ENCODE assay signal across 1 cellular context in the genomic region with DNA sequence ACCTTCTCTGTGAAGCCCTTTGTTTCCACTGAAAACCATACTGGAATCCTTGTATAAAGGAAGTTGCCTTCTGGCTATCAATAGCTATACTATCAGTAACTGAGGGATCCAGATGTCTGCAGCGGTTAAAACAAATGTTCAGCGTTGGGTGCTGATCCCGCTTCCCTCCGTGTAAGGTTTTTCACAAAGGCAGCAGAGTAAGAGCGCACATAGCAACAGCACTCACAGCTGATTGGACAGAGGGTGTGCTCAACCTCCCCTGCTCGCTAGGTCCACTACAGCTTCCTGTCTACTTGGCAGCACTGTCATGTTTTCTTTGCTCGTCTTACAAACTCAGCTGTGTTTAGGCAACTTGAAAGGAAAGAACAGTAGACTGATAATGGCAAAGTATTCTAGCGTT.
TF ChIP-seq lines count a peak whose summit lies in the region.

No MANE protein-coding gene starts in this region.

TF ChIP-seq in A549, 52 proteins besides CTCF, POLR2A, EP300 and RAD21 (continued from another document):
- TF ChIP-seq EHF (CRISPR knock-in tag; IDR thresholded peaks at IDR 0.05) = no peak
- TF ChIP-seq KDM1A (IDR thresholded peaks at IDR 0.05; ENCODE audit: low read depth) = no peak
- TF ChIP-seq CBX2 (IDR thresholded peaks at IDR 0.05; ENCODE audit: borderline replicate concordance, low read depth) = no peak
- no peak for TF ChIP-seq CBX8 (IDR thresholded peaks at IDR 0.05)
- TF ChIP-seq, protein P1, sequence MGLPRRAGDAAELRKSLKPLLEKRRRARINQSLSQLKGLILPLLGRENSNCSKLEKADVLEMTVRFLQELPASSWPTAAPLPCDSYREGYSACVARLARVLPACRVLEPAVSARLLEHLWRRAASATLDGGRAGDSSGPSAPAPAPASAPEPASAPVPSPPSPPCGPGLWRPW (IDR thresholded peaks at IDR 0.05) = no peak
- TF ChIP-seq, protein P2, sequence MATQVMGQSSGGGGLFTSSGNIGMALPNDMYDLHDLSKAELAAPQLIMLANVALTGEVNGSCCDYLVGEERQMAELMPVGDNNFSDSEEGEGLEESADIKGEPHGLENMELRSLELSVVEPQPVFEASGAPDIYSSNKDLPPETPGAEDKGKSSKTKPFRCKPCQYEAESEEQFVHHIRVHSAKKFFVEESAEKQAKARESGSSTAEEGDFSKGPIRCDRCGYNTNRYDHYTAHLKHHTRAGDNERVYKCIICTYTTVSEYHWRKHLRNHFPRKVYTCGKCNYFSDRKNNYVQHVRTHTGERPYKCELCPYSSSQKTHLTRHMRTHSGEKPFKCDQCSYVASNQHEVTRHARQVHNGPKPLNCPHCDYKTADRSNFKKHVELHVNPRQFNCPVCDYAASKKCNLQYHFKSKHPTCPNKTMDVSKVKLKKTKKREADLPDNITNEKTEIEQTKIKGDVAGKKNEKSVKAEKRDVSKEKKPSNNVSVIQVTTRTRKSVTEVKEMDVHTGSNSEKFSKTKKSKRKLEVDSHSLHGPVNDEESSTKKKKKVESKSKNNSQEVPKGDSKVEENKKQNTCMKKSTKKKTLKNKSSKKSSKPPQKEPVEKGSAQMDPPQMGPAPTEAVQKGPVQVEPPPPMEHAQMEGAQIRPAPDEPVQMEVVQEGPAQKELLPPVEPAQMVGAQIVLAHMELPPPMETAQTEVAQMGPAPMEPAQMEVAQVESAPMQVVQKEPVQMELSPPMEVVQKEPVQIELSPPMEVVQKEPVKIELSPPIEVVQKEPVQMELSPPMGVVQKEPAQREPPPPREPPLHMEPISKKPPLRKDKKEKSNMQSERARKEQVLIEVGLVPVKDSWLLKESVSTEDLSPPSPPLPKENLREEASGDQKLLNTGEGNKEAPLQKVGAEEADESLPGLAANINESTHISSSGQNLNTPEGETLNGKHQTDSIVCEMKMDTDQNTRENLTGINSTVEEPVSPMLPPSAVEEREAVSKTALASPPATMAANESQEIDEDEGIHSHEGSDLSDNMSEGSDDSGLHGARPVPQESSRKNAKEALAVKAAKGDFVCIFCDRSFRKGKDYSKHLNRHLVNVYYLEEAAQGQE (IDR thresholded peaks at IDR 0.05) = no peak
- TF ChIP-seq NPAS2 (CRISPR knock-in tag; IDR thresholded peaks at IDR 0.05; ENCODE audit: borderline replicate concordance) = no peak
- no peak for TF ChIP-seq ZFP36 (IDR thresholded peaks at IDR 0.05; ENCODE audit: borderline replicate concordance, partially characterized antibody)
- TF ChIP-seq RARB (CRISPR knock-in tag; IDR thresholded peaks at IDR 0.05) = no peak
- TF ChIP-seq TP53 (CRISPR knock-in tag; IDR thresholded peaks at IDR 0.05) = no peak
- TF ChIP-seq, protein P3, sequence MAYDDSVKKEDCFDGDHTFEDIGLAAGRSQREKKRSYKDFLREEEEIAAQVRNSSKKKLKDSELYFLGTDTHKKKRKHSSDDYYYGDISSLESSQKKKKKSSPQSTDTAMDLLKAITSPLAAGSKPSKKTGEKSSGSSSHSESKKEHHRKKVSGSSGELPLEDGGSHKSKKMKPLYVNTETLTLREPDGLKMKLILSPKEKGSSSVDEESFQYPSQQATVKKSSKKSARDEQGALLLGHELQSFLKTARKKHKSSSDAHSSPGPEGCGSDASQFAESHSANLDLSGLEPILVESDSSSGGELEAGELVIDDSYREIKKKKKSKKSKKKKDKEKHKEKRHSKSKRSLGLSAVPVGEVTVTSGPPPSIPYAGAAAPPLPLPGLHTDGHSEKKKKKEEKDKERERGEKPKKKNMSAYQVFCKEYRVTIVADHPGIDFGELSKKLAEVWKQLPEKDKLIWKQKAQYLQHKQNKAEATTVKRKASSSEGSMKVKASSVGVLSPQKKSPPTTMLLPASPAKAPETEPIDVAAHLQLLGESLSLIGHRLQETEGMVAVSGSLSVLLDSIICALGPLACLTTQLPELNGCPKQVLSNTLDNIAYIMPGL (CRISPR knock-in tag; IDR thresholded peaks at IDR 0.05; ENCODE audit: borderline replicate concordance) = no peak
- no peak for TF ChIP-seq JUN (IDR thresholded peaks at IDR 0.05)
- no peak for TF ChIP-seq TFCP2L1 (CRISPR knock-in tag; IDR thresholded peaks at IDR 0.05)
